3 cellular contexts compared by ENCODE assay signal in genomic region chr3:183167975-183168374, GRCh38. TPM values are rescaled to one million over a fixed set of nuclear protein-coding genes. Genes with fewer than 3 reads are reported as not detected.
"Had no signal": no experiment of that assay in that cellular context is flagged by ENCODE, and none has a peak within 500 bp of the region (broad histone marks: within the 10 kb centered on the region; RNA-seq: fewer than 3 reads in every experiment).

No MANE protein-coding gene starts in this region.

RNA-seq across cellular contexts. Expression of gene LAMP3, which starts 5.4 kb away (rescaled TPM):
- total RNA-seq: ascending aorta, cardiac septum had no signal
- polyA plus RNA-seq: cardiac muscle cell had no signal
